Comparison of ENCODE assay signal across 1 cellular context in genomic region chr12:6392499-6392898, GRCh38.
A peak's percentile ranks its signal among the peaks of the same experiment; 100 is the strongest.
TF ChIP-seq lines count a peak whose summit lies in the region.

No MANE protein-coding gene starts in this region.

TF ChIP-seq in HepG2, 621 proteins besides CTCF, POLR2A, EP300 and RAD21:
- TF ChIP-seq POLR2G (IDR thresholded peaks at IDR 0.05; ENCODE audit: low read depth, low read length), result 0 out of 2 replicates have a peak, but pooled peaks have one; percentile 33
- TF ChIP-seq NFYB (CRISPR knock-in tag; IDR thresholded peaks at IDR 0.05), result no peak
